In genomic region chr1:58585591-58586151, GRCh38 we compare ENCODE assay signal across 13 cellular contexts. TPM values are rescaled to one million over a fixed set of nuclear protein-coding genes. Genes with fewer than 3 reads are reported as not detected.
DNase-seq lines count a peak whose midpoint lies in the region; ATAC-seq and TF ChIP-seq lines count a peak whose summit lies in the region.
"Had no signal": no experiment of that assay in that cellular context is flagged by ENCODE, and none has a peak within 500 bp of the region (broad histone marks: within the 10 kb centered on the region; RNA-seq: fewer than 3 reads in every experiment).

No MANE protein-coding gene starts in this region.

- H3K4me1 ChIP-seq in PC-3 (ENCODE audit: insufficient read depth, low read length) (peaks cover 34% of the 10 kb centered on the region), muscle layer of duodenum (ENCODE audit: control insufficient read depth in 1 of 2, insufficient read depth in 2 of 2, low read length in 2 of 2) (peaks cover 4 to 12% of the 10 kb centered on the region in 2 donors)

- no peak for DNase-seq in AG04450 (ENCODE audit: low read depth, low spot score)
- DNase-seq in PC-3 = peak; percentile 27
- DNase-seq in epithelial cell of esophagus (ENCODE audit: low read depth) = peak; percentile 78
- no peak for DNase-seq in OCI-M1 (lab: John Stamatoyannopoulos, UW)
- no peak for DNase-seq in LoVo (ENCODE audit: low spot score)
- DNase-seq: GOT3, left ventricle myocardium inferior, NCI-H1694, SHP77 treated with DMSO at 0.1 percent for 48 hours had no signal

- H3K36me3 ChIP-seq in PC-3 (ENCODE audit: low read depth, low read length) (no peaks in the 10 kb centered on the region), muscle layer of duodenum (ENCODE audit: control insufficient read depth in 1 of 2, insufficient read depth in 2 of 2, low read length in 2 of 2) (no peaks in the 10 kb centered on the region)
- H3K36me3 ChIP-seq: left ventricle myocardium inferior had no signal

- peak overlapping the region; percentile 33 for H3K27ac ChIP-seq in AG04450 (ENCODE audit: low read depth, low read length)
- H3K27ac ChIP-seq in PC-3 (ENCODE audit: low read length) = no peak overlapping the region; the same call in 1 of the 2 replicates
- peak overlapping the region; percentile 39 for H3K27ac ChIP-seq in muscle layer of duodenum (ENCODE audit: low read length)
- H3K27ac ChIP-seq: left ventricle myocardium inferior had no signal

- no peaks in the 10 kb centered on the region for H3K9me2 ChIP-seq in PC-3 (replicated peaks; ENCODE audit: low read length)

- no peak overlapping the region for H3K4me3 ChIP-seq in AG04450 (ENCODE audit: low read depth, low read length)
- H3K4me3 ChIP-seq in PC-3 (ENCODE audit: low read length) = no peak overlapping the region
- no peak overlapping the region for H3K4me3 ChIP-seq in epithelial cell of esophagus (ENCODE audit: low read length)
- no peak overlapping the region for H3K4me3 ChIP-seq in muscle layer of duodenum (ENCODE audit: low read depth in 1 of 2, low read length in 2 of 2)
- H3K4me3 ChIP-seq: left ventricle myocardium inferior had no signal

- H2AFZ ChIP-seq in PC-3 (ENCODE audit: low read length) = no peak overlapping the region

- intact Hi-C loops in PC-3 (cut with micrococcal nuclease) = no loop called here

- H3K9me3 ChIP-seq in AG04450 (ENCODE audit: control insufficient read depth, insufficient read depth, low read length) = no peaks in the 10 kb centered on the region
- no peaks in the 10 kb centered on the region for H3K9me3 ChIP-seq in PC-3 (ENCODE audit: low read length)
- H3K9me3 ChIP-seq in muscle layer of duodenum (ENCODE audit: control insufficient read depth in 1 of 2, low read length in 2 of 2) = no peaks in the 10 kb centered on the region
- H3K9me3 ChIP-seq: left ventricle myocardium inferior had no signal

- H4K20me1 ChIP-seq in PC-3 (ENCODE audit: low read length) = no peaks in the 10 kb centered on the region

- H3K27me3 ChIP-seq in AG04450 (ENCODE audit: control insufficient read depth, insufficient read depth, low read length) (peaks cover 2% of the 10 kb centered on the region), PC-3 (ENCODE audit: low read length) (no peaks in the 10 kb centered on the region), muscle layer of duodenum (ENCODE audit: low read depth, low read length) (no peaks in the 10 kb centered on the region)

- BruUV-seq in PC-3 (replicated peaks; lab: Mats Ljungman, UMichigan) = no TSS peak

- no peak overlapping the region for H3K9ac ChIP-seq in PC-3 (ENCODE audit: low read length)

- no peak for ATAC-seq in PC-3
- ATAC-seq in HG02588 (IDR thresholded peaks at IDR 0.05; ENCODE audit: unreplicated experiment) = no peak
- no peak for ATAC-seq in HG03432 (IDR thresholded peaks at IDR 0.05; ENCODE audit: unreplicated experiment)

- H3F3A ChIP-seq in PC-3 (ENCODE audit: low read length, unreplicated experiment) = peaks cover 5% of the 10 kb centered on the region

- H3K4me2 ChIP-seq in PC-3 (ENCODE audit: low read length) = no peak overlapping the region

- TF ChIP-seq CTCF in AG04450 (IDR thresholded peaks at IDR 0.05; ENCODE audit: low read depth, low read length) (no peak), PC-3 (conservative IDR thresholded peaks at IDR 0.05; ENCODE audit: low read depth, low read length) (no peak), epithelial cell of esophagus (IDR thresholded peaks at IDR 0.05; ENCODE audit: insufficient read depth, low read depth, low read length, missing control alignments) (no peak)

- CTCF ChIA-PET in AG04450 (lab: Charles Lee) = interaction anchor here (0.5 to 3.2 kb wide), 4 partner anchors 11 to 70 kb away, joined by 3 to 14 read pairs (median 8); no protein-coding TSS in a partner anchor
- CTCF ChIA-PET in PC-3 (lab: Charles Lee) = no interaction called here

- POLR2A ChIA-PET in AG04450 (lab: Yijun Ruan, JAX) = interaction anchor here (0.9 kb wide), 1 partner anchor 39 kb away, joined by 3 read pairs; the partner anchor contains the start of gene OMA1
- POLR2A ChIA-PET in PC-3 (lab: Charles Lee; ENCODE audit: unreplicated experiment) = no interaction called here

- peaks cover 60% of the 10 kb centered on the region for H3K79me2 ChIP-seq in PC-3 (ENCODE audit: low read length)

RNA-seq across cellular contexts. Expression of gene TACSTD2, which starts 8.6 kb away (rescaled TPM):
- polyA plus RNA-seq in AG04450 (2011; rRNA removed) = 0.07 TPM in 2 replicates
- polyA minus RNA-seq in AG04450 (2011; rRNA and poly(A)+ RNA removed) = not detected in 2 replicates
- 94.2 and 129 TPM in 2 replicates for total RNA-seq in PC-3 (2014; rRNA removed)
- total RNA-seq: activated CD8-positive, alpha-beta memory T cell treated with anti-CD3 and anti-CD28 coated beads for 36 hours had no signal

RNA-seq across cellular contexts. Expression of gene OMA1, which starts 39.1 kb away (rescaled TPM):
- 12.1 and 17.3 TPM in 2 replicates for polyA plus RNA-seq in AG04450 (2011; rRNA removed)
- polyA minus RNA-seq in AG04450 (2011; rRNA and poly(A)+ RNA removed) = 8.1 and 8.9 TPM in 2 replicates
- total RNA-seq in PC-3 (2014; rRNA removed) = 9.2 and 16.1 TPM in 2 replicates

Comparison
In these comparisons a context has a peak if more than half of its experiments do, and no peak if none do; other contexts are left out.
1. DNase-seq: peak in PC-3 (single experiment) and epithelial cell of esophagus (single experiment); none in AG04450 (single experiment), OCI-M1 (single experiment) and LoVo (single experiment).